Comparison of ENCODE assay signal across 1 cellular context in genomic region chr2:113626616-113627330, GRCh38.
A peak's percentile ranks its signal among the peaks of the same experiment; 100 is the strongest.
TF ChIP-seq lines count a peak whose summit lies in the region.

Gene RABL2A (plus strand): TSS chr2:113627266. CDS start chr2:113628607, 1,341 bp downstream.

TF ChIP-seq in HepG2, 621 proteins besides CTCF, POLR2A, EP300 and RAD21 (continued from another document):
- TF ChIP-seq, protein P1, sequence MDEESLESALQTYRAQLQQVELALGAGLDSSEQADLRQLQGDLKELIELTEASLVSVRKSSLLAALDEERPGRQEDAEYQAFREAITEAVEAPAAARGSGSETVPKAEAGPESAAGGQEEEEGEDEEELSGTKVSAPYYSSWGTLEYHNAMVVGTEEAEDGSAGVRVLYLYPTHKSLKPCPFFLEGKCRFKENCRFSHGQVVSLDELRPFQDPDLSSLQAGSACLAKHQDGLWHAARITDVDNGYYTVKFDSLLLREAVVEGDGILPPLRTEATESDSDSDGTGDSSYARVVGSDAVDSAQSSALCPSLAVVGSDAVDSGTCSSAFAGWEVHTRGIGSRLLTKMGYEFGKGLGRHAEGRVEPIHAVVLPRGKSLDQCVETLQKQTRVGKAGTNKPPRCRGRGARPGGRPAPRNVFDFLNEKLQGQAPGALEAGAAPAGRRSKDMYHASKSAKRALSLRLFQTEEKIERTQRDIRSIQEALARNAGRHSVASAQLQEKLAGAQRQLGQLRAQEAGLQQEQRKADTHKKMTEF (CRISPR knock-in tag; IDR thresholded peaks at IDR 0.05): peak; percentile 46; the same call in 1 of the 2 replicates
- TF ChIP-seq, protein P2, sequence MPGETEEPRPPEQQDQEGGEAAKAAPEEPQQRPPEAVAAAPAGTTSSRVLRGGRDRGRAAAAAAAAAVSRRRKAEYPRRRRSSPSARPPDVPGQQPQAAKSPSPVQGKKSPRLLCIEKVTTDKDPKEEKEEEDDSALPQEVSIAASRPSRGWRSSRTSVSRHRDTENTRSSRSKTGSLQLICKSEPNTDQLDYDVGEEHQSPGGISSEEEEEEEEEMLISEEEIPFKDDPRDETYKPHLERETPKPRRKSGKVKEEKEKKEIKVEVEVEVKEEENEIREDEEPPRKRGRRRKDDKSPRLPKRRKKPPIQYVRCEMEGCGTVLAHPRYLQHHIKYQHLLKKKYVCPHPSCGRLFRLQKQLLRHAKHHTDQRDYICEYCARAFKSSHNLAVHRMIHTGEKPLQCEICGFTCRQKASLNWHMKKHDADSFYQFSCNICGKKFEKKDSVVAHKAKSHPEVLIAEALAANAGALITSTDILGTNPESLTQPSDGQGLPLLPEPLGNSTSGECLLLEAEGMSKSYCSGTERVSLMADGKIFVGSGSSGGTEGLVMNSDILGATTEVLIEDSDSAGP (CRISPR knock-in tag; IDR thresholded peaks at IDR 0.05; ENCODE audit: borderline replicate concordance): peak; percentile 40; the same call in 1 of the 2 replicates
- TF ChIP-seq KLF16 (CRISPR knock-in tag; IDR thresholded peaks at IDR 0.05) (peak in 1 of 2 experiments; percentile 45; a peak in 1 of 4 replicates), MXD4 (CRISPR knock-in tag; IDR thresholded peaks at IDR 0.05) (peak; percentile 68; the same call in 1 of the 2 replicates), TFDP2 (CRISPR knock-in tag; IDR thresholded peaks at IDR 0.05) (peak; percentile 51), ETV5 (CRISPR knock-in tag; IDR thresholded peaks at IDR 0.05; ENCODE audit: borderline replicate concordance) (peak; percentile 77), SAP130 (CRISPR knock-in tag; IDR thresholded peaks at IDR 0.05; ENCODE audit: low read depth) (peak; percentile 97), HDAC6 (IDR thresholded peaks at IDR 0.05; ENCODE audit: low read depth, low read length) (peak; percentile 54; the same call in 1 of the 2 replicates), ZBED4 (CRISPR knock-in tag; IDR thresholded peaks at IDR 0.05; ENCODE audit: borderline replicate concordance) (peak; percentile 66; the same call in 1 of the 2 replicates), SALL2 (CRISPR knock-in tag; IDR thresholded peaks at IDR 0.05) (0 out of 2 replicates have a peak, but pooled peaks have one; percentile 31), SIN3A (IDR thresholded peaks at IDR 0.05; ENCODE audit: borderline replicate concordance, low read depth, low read length) (peak; percentile 92), ZNF335 (CRISPR knock-in tag; IDR thresholded peaks at IDR 0.05) (peak; percentile 99), HDAC1 (CRISPR knock-in tag; IDR thresholded peaks at IDR 0.05) (peak; percentile 82), ASH2L (IDR thresholded peaks at IDR 0.05; ENCODE audit: insufficient read length, low read depth, low read length) (peak; percentile 33), ZNF574 (CRISPR knock-in tag; IDR thresholded peaks at IDR 0.05) (peak; percentile 63), RFX3 (CRISPR knock-in tag; IDR thresholded peaks at IDR 0.05) (peak; percentile 74), BCL6 (CRISPR knock-in tag; IDR thresholded peaks at IDR 0.05) (0 out of 2 replicates have a peak, but pooled peaks have one; percentile 24), FOSL2 (CRISPR knock-in tag; IDR thresholded peaks at IDR 0.05) (0 out of 2 replicates have a peak, but pooled peaks have one; percentile 6), RFX1 (IDR thresholded peaks at IDR 0.05) (peak; percentile 23; the same call in 1 of the 2 replicates), THAP11 (CRISPR knock-in tag; IDR thresholded peaks at IDR 0.05) (peak; percentile 87), ZNF614 (CRISPR knock-in tag; IDR thresholded peaks at IDR 0.05; ENCODE audit: borderline replicate concordance) (peak; percentile 48; the same call in 1 of the 2 replicates), HCFC1 (IDR thresholded peaks at IDR 0.05; ENCODE audit: low read depth, low read length) (peak; percentile 50; the same call in 1 of the 2 replicates), KAT8 (CRISPR knock-in tag; IDR thresholded peaks at IDR 0.05) (peak; percentile 85), YEATS2 (CRISPR knock-in tag; IDR thresholded peaks at IDR 0.05; ENCODE audit: borderline replicate concordance) (peak; percentile 80), GATAD1 (CRISPR knock-in tag; IDR thresholded peaks at IDR 0.05) (peak; percentile 85), PHF20 (CRISPR knock-in tag; IDR thresholded peaks at IDR 0.05) (peak; percentile 71), CEBPG (CRISPR knock-in tag; IDR thresholded peaks at IDR 0.05) (peak; percentile 39; the same call in 1 of the 2 replicates), TGIF2 (CRISPR knock-in tag; IDR thresholded peaks at IDR 0.05) (0 out of 2 replicates have a peak, but pooled peaks have one; percentile 26), GABPA (IDR thresholded peaks at IDR 0.05; ENCODE audit: low read depth, low read length) (peak; percentile 53), GABPA (CRISPR knock-in tag; IDR thresholded peaks at IDR 0.05; ENCODE audit: low read depth) (peak; percentile 63), ZNF331 (CRISPR knock-in tag; IDR thresholded peaks at IDR 0.05) (0 out of 2 replicates have a peak, but pooled peaks have one; percentile 37), PHF8 (CRISPR knock-in tag; IDR thresholded peaks at IDR 0.05) (peak; percentile 62), GABPB1 (CRISPR knock-in tag; IDR thresholded peaks at IDR 0.05) (peak; percentile 89), FOXK1 (CRISPR knock-in tag; IDR thresholded peaks at IDR 0.05; ENCODE audit: borderline replicate concordance, low read depth) (peak; percentile 27; the same call in 1 of the 2 replicates), RFXANK (CRISPR knock-in tag; IDR thresholded peaks at IDR 0.05) (0 out of 2 replicates have a peak, but pooled peaks have one; percentile 47), RXRA (CRISPR knock-in tag; IDR thresholded peaks at IDR 0.05) (peak; percentile 19; the same call in 1 of the 2 replicates), SALL1 (CRISPR knock-in tag; IDR thresholded peaks at IDR 0.05) (peak; percentile 29; the same call in 1 of the 2 replicates), MXI1 (IDR thresholded peaks at IDR 0.05; ENCODE audit: borderline replicate concordance, low read depth, low read length) (peak; percentile 88; the same call in 2 of the 3 replicates), DMAP1 (CRISPR knock-in tag; IDR thresholded peaks at IDR 0.05) (peak; percentile 35; the same call in 1 of the 2 replicates), IRF2 (CRISPR knock-in tag; IDR thresholded peaks at IDR 0.05) (peak; percentile 59), HOXA3 (CRISPR knock-in tag; IDR thresholded peaks at IDR 0.05) (0 out of 2 replicates have a peak, but pooled peaks have one; percentile 38)
- TF ChIP-seq, protein P3, sequence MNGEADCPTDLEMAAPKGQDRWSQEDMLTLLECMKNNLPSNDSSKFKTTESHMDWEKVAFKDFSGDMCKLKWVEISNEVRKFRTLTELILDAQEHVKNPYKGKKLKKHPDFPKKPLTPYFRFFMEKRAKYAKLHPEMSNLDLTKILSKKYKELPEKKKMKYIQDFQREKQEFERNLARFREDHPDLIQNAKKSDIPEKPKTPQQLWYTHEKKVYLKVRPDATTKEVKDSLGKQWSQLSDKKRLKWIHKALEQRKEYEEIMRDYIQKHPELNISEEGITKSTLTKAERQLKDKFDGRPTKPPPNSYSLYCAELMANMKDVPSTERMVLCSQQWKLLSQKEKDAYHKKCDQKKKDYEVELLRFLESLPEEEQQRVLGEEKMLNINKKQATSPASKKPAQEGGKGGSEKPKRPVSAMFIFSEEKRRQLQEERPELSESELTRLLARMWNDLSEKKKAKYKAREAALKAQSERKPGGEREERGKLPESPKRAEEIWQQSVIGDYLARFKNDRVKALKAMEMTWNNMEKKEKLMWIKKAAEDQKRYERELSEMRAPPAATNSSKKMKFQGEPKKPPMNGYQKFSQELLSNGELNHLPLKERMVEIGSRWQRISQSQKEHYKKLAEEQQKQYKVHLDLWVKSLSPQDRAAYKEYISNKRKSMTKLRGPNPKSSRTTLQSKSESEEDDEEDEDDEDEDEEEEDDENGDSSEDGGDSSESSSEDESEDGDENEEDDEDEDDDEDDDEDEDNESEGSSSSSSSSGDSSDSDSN (CRISPR knock-in tag; IDR thresholded peaks at IDR 0.05): 0 out of 2 replicates have a peak, but pooled peaks have one; percentile 17
- TF ChIP-seq, protein P4, sequence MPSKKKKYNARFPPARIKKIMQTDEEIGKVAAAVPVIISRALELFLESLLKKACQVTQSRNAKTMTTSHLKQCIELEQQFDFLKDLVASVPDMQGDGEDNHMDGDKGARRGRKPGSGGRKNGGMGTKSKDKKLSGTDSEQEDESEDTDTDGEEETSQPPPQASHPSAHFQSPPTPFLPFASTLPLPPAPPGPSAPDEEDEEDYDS (CRISPR knock-in tag; IDR thresholded peaks at IDR 0.05): 0 out of 2 replicates have a peak, but pooled peaks have one; percentile 26
